Comparison of ENCODE assay signal across 11 cellular contexts in genomic region chr12:26746315-26746714, GRCh38.
DNase-seq lines count a peak whose midpoint lies in the region; ATAC-seq, FAIRE-seq and TF ChIP-seq lines count a peak whose summit lies in the region.
"Had no signal": no experiment of that assay in that cellular context is flagged by ENCODE, and none has a peak within 500 bp of the region (broad histone marks: within the 10 kb centered on the region; RNA-seq: fewer than 3 reads in every experiment).

No MANE protein-coding gene starts in this region.

- no peak overlapping the region for H2AFZ ChIP-seq in GM23338

- DNase-seq in A549 (ENCODE audit: low read depth in 1 of 2, low spot score in 1 of 2): peak in 1 of 2 experiments; percentile 23
- no peak for DNase-seq in GM23338 (ENCODE audit: low spot score)
- no peak for DNase-seq in WTC11 (ENCODE audit: low spot score)
- DNase-seq in glomerular visceral epithelial cell (ENCODE audit: extremely low spot score): peak; percentile 54
- DNase-seq in activated T-helper 1 cell treated with anti-CD3 and anti-CD28 coated beads, Interleukin-12 subunit alpha, Interleukin-12 subunit beta, Interleukin-2, Interleukin-4 antibody, amounts not matched to agents 30 ng/mL and 10 ng/mL and 1 ng/mL, durations not matched to agents 14 hours and 24 hours and 36 hours (ENCODE audit: low spot score): no peak
- DNase-seq in suprapubic skin (ENCODE audit: low spot score in 2 of 2): no peak
- DNase-seq in naive thymus-derived CD8-positive, alpha-beta T cell: no peak
- DNase-seq: CD8-positive, alpha-beta memory T cell; effector memory CD4-positive, alpha-beta T cell; SIG-M5 had no signal

- H3K4me1 ChIP-seq in A549: peaks cover 21% of the 10 kb centered on the region
- peaks cover 43% of the 10 kb centered on the region for H3K4me1 ChIP-seq in GM23338 (ENCODE audit: insufficient read depth)
- H3K4me1 ChIP-seq in suprapubic skin: peaks cover 56% of the 10 kb centered on the region

- intact Hi-C loops in activated T-helper 1 cell treated with anti-CD3 and anti-CD28 coated beads, Interleukin-12 subunit alpha, Interleukin-12 subunit beta, Interleukin-2, Interleukin-4 antibody, amounts not matched to agents 30 ng/mL and 10 ng/mL and 1 ng/mL, durations not matched to agents 14 hours and 24 hours and 36 hours (cut with micrococcal nuclease): loop anchor here (5.0 kb wide), 1 partner anchor 266 kb away; the partner anchor contains the start of gene TM7SF3

- WGBS in A549 (ENCODE audit: missing lambda C conversion rate): 50% methylated on average over 3 of the region's 3 CpGs
- 37% methylated on average over 3 of the region's 3 CpGs for WGBS in suprapubic skin

- H3F3A ChIP-seq in GM23338 (replicated peaks; ENCODE audit: low read depth): no peaks in the 10 kb centered on the region

- TF ChIP-seq CTCF in A549 (IDR thresholded peaks at IDR 0.05) (no peak), GM23338 (conservative IDR thresholded peaks at IDR 0.05; ENCODE audit: low read depth in 2 of 2) (no peak), WTC11 (IDR thresholded peaks at IDR 0.05) (no peak), suprapubic skin (IDR thresholded peaks at IDR 0.05) (no peak)

- H3K9me2 ChIP-seq in GM23338 (ENCODE audit: insufficient read depth): 0 out of 2 replicates have a peak, but pooled peaks cover 6% of the 10 kb centered on the region

- H3K9me3 Mint-ChIP-seq in GM23338 (no peaks in the 10 kb centered on the region), WTC11 (peaks cover 3% of the 10 kb centered on the region; the same call in 1 of the 2 replicates)
- H3K9me3 Mint-ChIP-seq in activated T-helper 1 cell treated with anti-CD3 and anti-CD28 coated beads, Interleukin-12 subunit alpha, Interleukin-12 subunit beta, Interleukin-2, Interleukin-4 antibody, amounts not matched to agents 30 ng/mL and 10 ng/mL and 1 ng/mL, durations not matched to agents 14 hours and 24 hours and 36 hours: no peaks in the 10 kb centered on the region
- H3K9me3 Mint-ChIP-seq in naive thymus-derived CD8-positive, alpha-beta T cell: peaks cover 0 to 12% (median 3%) of the 10 kb centered on the region in 9 donors
- H3K9me3 Mint-ChIP-seq: CD8-positive, alpha-beta memory T cell had no signal

- H3K36me3 Mint-ChIP-seq in GM23338 (ENCODE audit: low read depth) (peaks cover 9% of the 10 kb centered on the region; the same call in 2 of the 3 replicates), WTC11 (no peaks in the 10 kb centered on the region; the same call in 1 of the 2 replicates)
- peaks cover 5% of the 10 kb centered on the region for H3K36me3 Mint-ChIP-seq in activated T-helper 1 cell treated with anti-CD3 and anti-CD28 coated beads, Interleukin-12 subunit alpha, Interleukin-12 subunit beta, Interleukin-2, Interleukin-4 antibody, amounts not matched to agents 30 ng/mL and 10 ng/mL and 1 ng/mL, durations not matched to agents 14 hours and 24 hours and 36 hours (ENCODE audit: low read depth)
- peaks cover 9 to 20% (median 14%) of the 10 kb centered on the region in 3 donors for H3K36me3 Mint-ChIP-seq in naive thymus-derived CD8-positive, alpha-beta T cell

- H3K27me3 Mint-ChIP-seq in GM23338 (ENCODE audit: insufficient read depth, low read depth, poor library complexity): peaks cover 4% of the 10 kb centered on the region
- no peaks in the 10 kb centered on the region for H3K27me3 Mint-ChIP-seq in WTC11 (ENCODE audit: low read depth)
- H3K27me3 Mint-ChIP-seq in activated T-helper 1 cell treated with anti-CD3 and anti-CD28 coated beads, Interleukin-12 subunit alpha, Interleukin-12 subunit beta, Interleukin-2, Interleukin-4 antibody, amounts not matched to agents 30 ng/mL and 10 ng/mL and 1 ng/mL, durations not matched to agents 14 hours and 24 hours and 36 hours (ENCODE audit: insufficient read depth): no peaks in the 10 kb centered on the region
- no peaks in the 10 kb centered on the region for H3K27me3 Mint-ChIP-seq in naive thymus-derived CD8-positive, alpha-beta T cell
- H3K27me3 Mint-ChIP-seq: CD8-positive, alpha-beta memory T cell had no signal

- H3K9me3 ChIP-seq in A549 (no peaks in the 10 kb centered on the region), suprapubic skin (no peaks in the 10 kb centered on the region)

- ATAC-seq in A549: peak in 1 of 2 experiments; percentile 70; a peak in 2 of 6 replicates
- ATAC-seq in GM23338: no peak
- ATAC-seq in WTC11: no peak
- ATAC-seq in HG02588 (IDR thresholded peaks at IDR 0.05; ENCODE audit: unreplicated experiment): no peak
- ATAC-seq in naive thymus-derived CD8-positive, alpha-beta T cell: no peak

- H3K27ac ChIP-seq in A549: no peak overlapping the region
- no peak overlapping the region for H3K27ac ChIP-seq in GM23338 (ENCODE audit: low read depth)
- H3K27ac ChIP-seq in suprapubic skin: no peak overlapping the region

- H3K27me3 ChIP-seq in GM23338 (ENCODE audit: insufficient read depth) (no peaks in the 10 kb centered on the region), suprapubic skin (no peaks in the 10 kb centered on the region)

- TF ChIP-seq EP300 in A549 (IDR thresholded peaks at IDR 0.05) (no peak), suprapubic skin (IDR thresholded peaks at IDR 0.05) (no peak)

- H3K4me2 ChIP-seq in A549: peak overlapping the region; percentile 23; the same call in 1 of the 3 replicates
- H3K4me2 ChIP-seq in GM23338: no peak overlapping the region; the same call in 1 of the 2 replicates

- H3K4me1 Mint-ChIP-seq in GM23338 (peaks cover 37% of the 10 kb centered on the region), WTC11 (peaks cover 47% of the 10 kb centered on the region)
- peaks cover 62% of the 10 kb centered on the region for H3K4me1 Mint-ChIP-seq in activated T-helper 1 cell treated with anti-CD3 and anti-CD28 coated beads, Interleukin-12 subunit alpha, Interleukin-12 subunit beta, Interleukin-2, Interleukin-4 antibody, amounts not matched to agents 30 ng/mL and 10 ng/mL and 1 ng/mL, durations not matched to agents 14 hours and 24 hours and 36 hours (ENCODE audit: low read depth)
- H3K4me1 Mint-ChIP-seq in naive thymus-derived CD8-positive, alpha-beta T cell: peaks cover 30 to 61% (median 53%) of the 10 kb centered on the region in 4 donors

- FAIRE-seq in A549 (lab: Jason Lieb, UNC): no peak

- no peak for TF ChIP-seq POLR2A in A549 (IDR thresholded peaks at IDR 0.05; ENCODE audit: low read length)
- TF ChIP-seq POLR2A in suprapubic skin (IDR thresholded peaks at IDR 0.05): no peak

- peak overlapping the region; percentile 46; the same call in 1 of the 2 replicates for H3K27ac Mint-ChIP-seq in GM23338
- H3K27ac Mint-ChIP-seq in WTC11: peak overlapping the region; percentile 12; the same call in 1 of the 2 replicates
- H3K27ac Mint-ChIP-seq in activated T-helper 1 cell treated with anti-CD3 and anti-CD28 coated beads, Interleukin-12 subunit alpha, Interleukin-12 subunit beta, Interleukin-2, Interleukin-4 antibody, amounts not matched to agents 30 ng/mL and 10 ng/mL and 1 ng/mL, durations not matched to agents 14 hours and 24 hours and 36 hours: no peak overlapping the region
- H3K27ac Mint-ChIP-seq in naive thymus-derived CD8-positive, alpha-beta T cell: no peak overlapping the region

- POLR2A ChIA-PET in A549 (lab: Yijun Ruan, JAX): no interaction called here
- POLR2A ChIA-PET in WTC11 (lab: Charles Lee): no interaction called here
- POLR2A ChIA-PET in naive thymus-derived CD8-positive, alpha-beta T cell (lab: Charles Lee): no interaction called here

- no peak overlapping the region for H3K4me3 ChIP-seq in A549
- no peak overlapping the region for H3K4me3 ChIP-seq in GM23338
- H3K4me3 ChIP-seq in suprapubic skin: no peak overlapping the region

- CTCF ChIA-PET in A549 (lab: Yijun Ruan, JAX): interaction anchor here (1.1 to 1.6 kb wide), 2 partner anchors 10 to 139 kb away, joined by 3 to 4 read pairs; no protein-coding TSS in a partner anchor
- CTCF ChIA-PET in WTC11 (lab: Charles Lee): interaction anchor here (1.4 to 1.6 kb wide), 2 partner anchors 21 to 132 kb away, joined by 4 to 5 read pairs; no protein-coding TSS in a partner anchor

- H3K4me3 Mint-ChIP-seq in GM23338 (no peak overlapping the region), WTC11 (no peak overlapping the region)
- H3K4me3 Mint-ChIP-seq in activated T-helper 1 cell treated with anti-CD3 and anti-CD28 coated beads, Interleukin-12 subunit alpha, Interleukin-12 subunit beta, Interleukin-2, Interleukin-4 antibody, amounts not matched to agents 30 ng/mL and 10 ng/mL and 1 ng/mL, durations not matched to agents 14 hours and 24 hours and 36 hours: no peak overlapping the region
- no peak overlapping the region for H3K4me3 Mint-ChIP-seq in naive thymus-derived CD8-positive, alpha-beta T cell
- H3K4me3 Mint-ChIP-seq: CD8-positive, alpha-beta memory T cell had no signal

- peaks cover 42% of the 10 kb centered on the region for H3K79me2 ChIP-seq in GM23338 (replicated peaks; ENCODE audit: insufficient read depth)

- TF ChIP-seq RAD21 in A549 (conservative IDR thresholded peaks at IDR 0.05 in 1 of 2, IDR thresholded peaks at IDR 0.05 in 1 of 2): no peak

- no peaks in the 10 kb centered on the region for H4K20me1 ChIP-seq in GM23338 (replicated peaks; ENCODE audit: insufficient read depth)

- H3K36me3 ChIP-seq in GM23338 (ENCODE audit: insufficient read depth) (no peaks in the 10 kb centered on the region), suprapubic skin (no peaks in the 10 kb centered on the region)

TF ChIP-seq in A549, 52 proteins besides CTCF, POLR2A, EP300 and RAD21 (continues in another document):
- no peak for TF ChIP-seq ZNF302 (CRISPR knock-in tag; IDR thresholded peaks at IDR 0.05)
- TF ChIP-seq RARB (CRISPR knock-in tag; IDR thresholded peaks at IDR 0.05): no peak
- no peak for TF ChIP-seq NPAS2 (CRISPR knock-in tag; IDR thresholded peaks at IDR 0.05; ENCODE audit: borderline replicate concordance)
- TF ChIP-seq CEBPB (IDR thresholded peaks at IDR 0.05): no peak
- TF ChIP-seq EHF (CRISPR knock-in tag; IDR thresholded peaks at IDR 0.05): no peak
- TF ChIP-seq NFE2L2 (conservative IDR thresholded peaks at IDR 0.05; ENCODE audit: low read length): no peak

TF ChIP-seq in GM23338, 12 proteins besides CTCF, POLR2A, EP300 and RAD21 (continues in another document):
- TF ChIP-seq NANOG (IDR thresholded peaks at IDR 0.05; ENCODE audit: borderline replicate concordance): no peak

TF ChIP-seq in WTC11, 78 proteins besides CTCF, POLR2A, EP300 and RAD21:
- TF ChIP-seq SMAD4 (CRISPR knock-in tag; IDR thresholded peaks at IDR 0.05): no peak
- no peak for TF ChIP-seq CREB1 (CRISPR knock-in tag; IDR thresholded peaks at IDR 0.05)
TF ChIP-seq in WTC11: peak in this region for 0.

Comparison
In these comparisons a context has a peak if more than half of its experiments do, and no peak if none do; other contexts are left out.
1. H3K27ac Mint-ChIP-seq: peak in GM23338 (single experiment) and WTC11 (single experiment); none in activated T-helper 1 cell treated with anti-CD3 and anti-CD28 coated beads, Interleukin-12 subunit alpha, Interleukin-12 subunit beta, Interleukin-2, Interleukin-4 antibody, amounts not matched to agents 30 ng/mL and 10 ng/mL and 1 ng/mL, durations not matched to agents 14 hours and 24 hours and 36 hours (single experiment) and naive thymus-derived CD8-positive, alpha-beta T cell (0 of 10).